Comparison of ENCODE assay signal across 1 cellular context in genomic region chr20:43456809-43457639, GRCh38.
TF ChIP-seq lines count a peak whose summit lies in the region.

No MANE protein-coding gene starts in this region.

TF ChIP-seq in GM12878, 131 proteins besides CTCF, POLR2A, EP300 and RAD21 (continued from another document):
- TF ChIP-seq E4F1 (IDR thresholded peaks at IDR 0.05; ENCODE audit: borderline replicate concordance, partially characterized antibody), result no peak
- TF ChIP-seq FOXK2 (IDR thresholded peaks at IDR 0.05), result no peak
- no peak for TF ChIP-seq RELA (IDR thresholded peaks at IDR 0.05; ENCODE audit: borderline replicate concordance, partially characterized antibody)
- TF ChIP-seq EZH2 (IDR thresholded peaks at IDR 0.05; ENCODE audit: borderline replicate concordance, control insufficient read depth, low read depth, low read length), result no peak
- peak; percentile 40 for TF ChIP-seq FOS (IDR thresholded peaks at IDR 0.05; ENCODE audit: borderline replicate concordance, extremely low read depth, insufficient read length)
- TF ChIP-seq ESRRA (IDR thresholded peaks at IDR 0.05; ENCODE audit: low read length), result no peak
- no peak for TF ChIP-seq CREB1 (IDR thresholded peaks at IDR 0.05; ENCODE audit: low read depth)
- no peak for TF ChIP-seq CHD1 (IDR thresholded peaks at IDR 0.05; ENCODE audit: low read depth, low read length)
- TF ChIP-seq, protein P1, sequence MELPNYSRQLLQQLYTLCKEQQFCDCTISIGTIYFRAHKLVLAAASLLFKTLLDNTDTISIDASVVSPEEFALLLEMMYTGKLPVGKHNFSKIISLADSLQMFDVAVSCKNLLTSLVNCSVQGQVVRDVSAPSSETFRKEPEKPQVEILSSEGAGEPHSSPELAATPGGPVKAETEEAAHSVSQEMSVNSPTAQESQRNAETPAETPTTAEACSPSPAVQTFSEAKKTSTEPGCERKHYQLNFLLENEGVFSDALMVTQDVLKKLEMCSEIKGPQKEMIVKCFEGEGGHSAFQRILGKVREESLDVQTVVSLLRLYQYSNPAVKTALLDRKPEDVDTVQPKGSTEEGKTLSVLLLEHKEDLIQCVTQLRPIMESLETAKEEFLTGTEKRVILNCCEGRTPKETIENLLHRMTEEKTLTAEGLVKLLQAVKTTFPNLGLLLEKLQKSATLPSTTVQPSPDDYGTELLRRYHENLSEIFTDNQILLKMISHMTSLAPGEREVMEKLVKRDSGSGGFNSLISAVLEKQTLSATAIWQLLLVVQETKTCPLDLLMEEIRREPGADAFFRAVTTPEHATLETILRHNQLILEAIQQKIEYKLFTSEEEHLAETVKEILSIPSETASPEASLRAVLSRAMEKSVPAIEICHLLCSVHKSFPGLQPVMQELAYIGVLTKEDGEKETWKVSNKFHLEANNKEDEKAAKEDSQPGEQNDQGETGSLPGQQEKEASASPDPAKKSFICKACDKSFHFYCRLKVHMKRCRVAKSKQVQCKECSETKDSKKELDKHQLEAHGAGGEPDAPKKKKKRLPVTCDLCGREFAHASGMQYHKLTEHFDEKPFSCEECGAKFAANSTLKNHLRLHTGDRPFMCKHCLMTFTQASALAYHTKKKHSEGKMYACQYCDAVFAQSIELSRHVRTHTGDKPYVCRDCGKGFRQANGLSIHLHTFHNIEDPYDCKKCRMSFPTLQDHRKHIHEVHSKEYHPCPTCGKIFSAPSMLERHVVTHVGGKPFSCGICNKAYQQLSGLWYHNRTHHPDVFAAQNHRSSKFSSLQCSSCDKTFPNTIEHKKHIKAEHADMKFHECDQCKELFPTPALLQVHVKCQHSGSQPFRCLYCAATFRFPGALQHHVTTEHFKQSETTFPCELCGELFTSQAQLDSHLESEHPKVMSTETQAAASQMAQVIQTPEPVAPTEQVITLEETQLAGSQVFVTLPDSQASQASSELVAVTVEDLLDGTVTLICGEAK (IDR thresholded peaks at IDR 0.05; ENCODE audit: borderline replicate concordance), result no peak
- TF ChIP-seq SRF (IDR thresholded peaks at IDR 0.05; ENCODE audit: low read depth in 2 of 2, low read length in 2 of 2), result no peak
- peak; percentile 35; the same call in 1 of the 2 replicates for TF ChIP-seq NKRF (conservative IDR thresholded peaks at IDR 0.05)
- TF ChIP-seq CEBPZ (IDR thresholded peaks at IDR 0.05; ENCODE audit: low read depth, low read length), result no peak
TF ChIP-seq in GM12878: peak in this region for 6.
